ENCODE assay signal across 24 cellular contexts in genomic region chr16:22075043-22075757, GRCh38. TPM values are rescaled to one million over a fixed set of nuclear protein-coding genes. Genes with fewer than 3 reads are reported as not detected.
DNase-seq lines count a peak whose midpoint lies in the region; ATAC-seq and TF ChIP-seq lines count a peak whose summit lies in the region.
"Had no signal": no experiment of that assay in that cellular context is flagged by ENCODE, and none has a peak within 500 bp of the region (broad histone marks: within the 10 kb centered on the region; RNA-seq: fewer than 3 reads in every experiment).

No MANE protein-coding gene starts in this region.

- H3K4me3 ChIP-seq in PC-3 (ENCODE audit: low read length): no peak overlapping the region
- H3K4me3 ChIP-seq in skeletal muscle satellite cell (ENCODE audit: low read length): no peak overlapping the region
- H3K4me3 ChIP-seq: Peyer's patch, tibial nerve had no signal

- no peak overlapping the region for H3K4me3 Mint-ChIP-seq in T-helper 2 cell treated with Interferon-gamma antibody and Interleukin-4, amounts not matched to agents 5 μg/mL and 100 μg/mL, for 36 hours
- H3K4me3 Mint-ChIP-seq: IgD-negative memory B cell; stimulated activated naive CD8-positive, alpha-beta T cell treated with anti-CD3 and anti-CD28 coated beads, Interleukin-15, Interleukin-2, amounts not matched to agents 100 ng/mL and 50 ng/mL, for 24 hours; WTC11 had no signal

- intact Hi-C loops in PC-3 (cut with micrococcal nuclease): loop anchor here (5.0 kb wide), 3 partner anchors 33 to 123 kb away; partner anchors contain the start of gene UQCRC2

- H4K20me1 ChIP-seq in PC-3 (ENCODE audit: low read length): no peaks in the 10 kb centered on the region

- peaks cover 19% of the 10 kb centered on the region for H3K36me3 ChIP-seq in PC-3 (ENCODE audit: low read depth, low read length)
- H3K36me3 ChIP-seq in skeletal muscle satellite cell (ENCODE audit: insufficient read depth, low read length): peaks cover 19% of the 10 kb centered on the region
- H3K36me3 ChIP-seq: Peyer's patch, tibial nerve had no signal

- no peaks in the 10 kb centered on the region for H3K27me3 Mint-ChIP-seq in T-helper 2 cell treated with Interferon-gamma antibody and Interleukin-4, amounts not matched to agents 5 μg/mL and 100 μg/mL, for 36 hours (ENCODE audit: low read depth)
- H3K27me3 Mint-ChIP-seq: IgD-negative memory B cell; stimulated activated naive CD8-positive, alpha-beta T cell treated with anti-CD3 and anti-CD28 coated beads, Interleukin-15, Interleukin-2, amounts not matched to agents 100 ng/mL and 50 ng/mL, for 24 hours had no signal

- DNase-seq in EL: peak; percentile 59
- DNase-seq in PC-3: peak; percentile 30
- DNase-seq in epithelial cell of prostate (ENCODE audit: low read depth, low spot score): no peak
- no peak for DNase-seq in mesenteric fat pad (ENCODE audit: low spot score)
- DNase-seq in T-helper 2 cell treated with Interferon-gamma antibody and Interleukin-4, amounts not matched to agents 5 μg/mL and 100 μg/mL, for 36 hours (ENCODE audit: low spot score): no peak
- no peak for DNase-seq in HuH-7.5 (ENCODE audit: low spot score)
- DNase-seq: activated CD4-positive, alpha-beta T cell treated with anti-CD3 and anti-CD28 coated beads, Interleukin-2, amount 50 U/mL, for 48 hours; activated naive CD4-positive, alpha-beta T cell treated with Interleukin-2 at 50 U/mL for 16 hours; aorta; Calu3; effector CD8-positive, alpha-beta T cell; head of caudate nucleus; left ventricle myocardium superior; NCI-H187 treated with DMSO at 0.1 percent for 48 hours; NCI-H226; Peyer's patch; SK-N-SH; stimulated activated CD4-positive, alpha-beta T cell treated with anti-CD3 and anti-CD28 coated beads, Interleukin-4, amount 100 ng/mL, for 1 hour had no signal

- H3K36me3 Mint-ChIP-seq in T-helper 2 cell treated with Interferon-gamma antibody and Interleukin-4, amounts not matched to agents 5 μg/mL and 100 μg/mL, for 36 hours (ENCODE audit: low read depth): peaks cover 1% of the 10 kb centered on the region
- H3K36me3 Mint-ChIP-seq: WTC11 had no signal

- H3K9me3 ChIP-seq in PC-3 (ENCODE audit: low read length): no peaks in the 10 kb centered on the region
- H3K9me3 ChIP-seq in skeletal muscle satellite cell (replicated peaks; ENCODE audit: low read length): no peaks in the 10 kb centered on the region
- H3K9me3 ChIP-seq: Peyer's patch, SK-N-SH, tibial nerve had no signal

- no peaks in the 10 kb centered on the region for H3K9me2 ChIP-seq in PC-3 (replicated peaks; ENCODE audit: low read length)
- H3K9me2 ChIP-seq: SK-N-SH had no signal

- no peak overlapping the region for H2AFZ ChIP-seq in PC-3 (ENCODE audit: low read length)

- H3K4me2 ChIP-seq in PC-3 (ENCODE audit: low read length) (no peak overlapping the region), skeletal muscle satellite cell (ENCODE audit: low read length) (peak overlapping the region; percentile 40)
- H3K4me2 ChIP-seq: SK-N-SH had no signal

- no peak overlapping the region for H3K9ac ChIP-seq in PC-3 (ENCODE audit: low read length)
- peak overlapping the region; percentile 18 for H3K9ac ChIP-seq in skeletal muscle satellite cell (ENCODE audit: low read depth, low read length)
- H3K9ac ChIP-seq: SK-N-SH had no signal

- no peak overlapping the region for H3K27ac Mint-ChIP-seq in T-helper 2 cell treated with Interferon-gamma antibody and Interleukin-4, amounts not matched to agents 5 μg/mL and 100 μg/mL, for 36 hours
- H3K27ac Mint-ChIP-seq: IgD-negative memory B cell; stimulated activated naive CD8-positive, alpha-beta T cell treated with anti-CD3 and anti-CD28 coated beads, Interleukin-15, Interleukin-2, amounts not matched to agents 100 ng/mL and 50 ng/mL, for 24 hours; WTC11 had no signal

- peaks cover 18% of the 10 kb centered on the region for H3K4me1 ChIP-seq in PC-3 (ENCODE audit: insufficient read depth, low read length)
- H3K4me1 ChIP-seq in skeletal muscle satellite cell (ENCODE audit: control insufficient read depth, insufficient read depth, low read length): peaks cover 52% of the 10 kb centered on the region
- H3K4me1 ChIP-seq: Peyer's patch had no signal

- POLR2A ChIA-PET in PC-3 (lab: Charles Lee; ENCODE audit: unreplicated experiment): no interaction called here

- H3K79me2 ChIP-seq in PC-3 (ENCODE audit: low read length): peaks cover 38% of the 10 kb centered on the region

- CTCF ChIA-PET in PC-3 (lab: Charles Lee): no interaction called here

- no peak overlapping the region for H3K27ac ChIP-seq in PC-3 (ENCODE audit: low read length)
- H3K27ac ChIP-seq in epithelial cell of prostate: peak overlapping the region; percentile 65
- H3K27ac ChIP-seq: HL-60, Peyer's patch, tibial nerve had no signal

- BruUV-seq in PC-3 (replicated peaks; lab: Mats Ljungman, UMichigan): no TSS peak

- H3K27me3 ChIP-seq in PC-3 (ENCODE audit: low read length): no peaks in the 10 kb centered on the region
- no peaks in the 10 kb centered on the region for H3K27me3 ChIP-seq in skeletal muscle satellite cell (ENCODE audit: control insufficient read depth, insufficient read depth, low read length)
- H3K27me3 ChIP-seq: Peyer's patch, tibial nerve had no signal

- H3K4me1 Mint-ChIP-seq in T-helper 2 cell treated with Interferon-gamma antibody and Interleukin-4, amounts not matched to agents 5 μg/mL and 100 μg/mL, for 36 hours (ENCODE audit: low read depth): no peaks in the 10 kb centered on the region
- H3K4me1 Mint-ChIP-seq: WTC11 had no signal

- no peak for TF ChIP-seq CTCF in PC-3 (conservative IDR thresholded peaks at IDR 0.05; ENCODE audit: low read depth, low read length)

- ATAC-seq in PC-3: no peak; the same call in 1 of the 2 replicates
- ATAC-seq: left ventricle myocardium superior, WTC11 had no signal

- no peaks in the 10 kb centered on the region for H3F3A ChIP-seq in PC-3 (ENCODE audit: low read length, unreplicated experiment)

- no peaks in the 10 kb centered on the region for H3K9me3 Mint-ChIP-seq in T-helper 2 cell treated with Interferon-gamma antibody and Interleukin-4, amounts not matched to agents 5 μg/mL and 100 μg/mL, for 36 hours
- H3K9me3 Mint-ChIP-seq: IgD-negative memory B cell; stimulated activated naive CD8-positive, alpha-beta T cell treated with anti-CD3 and anti-CD28 coated beads, Interleukin-15, Interleukin-2, amounts not matched to agents 100 ng/mL and 50 ng/mL, for 24 hours; WTC11 had no signal

RNA-seq across cellular contexts. Expression of gene VWA3A, which starts 17.1 kb away (rescaled TPM):
- total RNA-seq in PC-3 (2014; rRNA removed): not detected in 2 replicates
- under 0.01 TPM in 1 of 2 replicates, not detected in the other for total RNA-seq in skeletal muscle satellite cell (2012; rRNA removed)
- total RNA-seq in mesenteric fat pad: 0.55 TPM

Comparison
In these comparisons a context has a peak if more than half of its experiments do, and no peak if none do; other contexts are left out.
1. DNase-seq: peak in EL (single experiment) and PC-3 (single experiment); none in epithelial cell of prostate (single experiment), mesenteric fat pad (single experiment), T-helper 2 cell treated with Interferon-gamma antibody and Interleukin-4, amounts not matched to agents 5 μg/mL and 100 μg/mL, for 36 hours (single experiment) and HuH-7.5 (single experiment).